19 cellular contexts compared by ENCODE assay signal in genomic region chr12:132057691-132058090, GRCh38.
"Had no signal": no experiment of that assay in that cellular context is flagged by ENCODE, and none has a peak within 500 bp of the region (broad histone marks: within the 10 kb centered on the region; RNA-seq: fewer than 3 reads in every experiment).

No MANE protein-coding gene starts in this region.

- H3K27me3 ChIP-seq: ascending aorta, colonic mucosa, upper lobe of left lung had no signal

- DNase-seq: activated CD4-positive, alpha-beta T cell treated with anti-CD3 and anti-CD28 coated beads for 1 hour; activated CD4-positive, alpha-beta T cell treated with anti-CD3 and anti-CD28 coated beads, Interleukin-2, amount 50 U/mL, for 4 hours; activated gamma-delta T cell; activated T-cell treated with anti-CD3 and anti-CD28 coated beads, Interleukin-2, amount 50 U/mL, for 48 hours; colonic mucosa; erythroblast; head of caudate nucleus; lower lobe of right lung; retina; stimulated activated CD4-positive, alpha-beta T cell treated with anti-CD3 and anti-CD28 coated beads, Interleukin-1b, Interleukin-23, amount 100 ng/mL, for 48 hours; stimulated activated CD8-positive, alpha-beta memory T cell treated with anti-CD3 and anti-CD28 coated beads, Interleukin-4, amount 100 ng/mL, for 48 hours; stimulated activated naive CD8-positive, alpha-beta T cell treated with anti-CD3 and anti-CD28 coated beads, Interleukin-15, amount 100 ng/mL, for 72 hours; T-helper 17 cell; upper lobe of left lung had no signal

- H3K36me3 ChIP-seq: colonic mucosa had no signal

- H3K9me3 Mint-ChIP-seq: activated naive CD4-positive, alpha-beta T cell treated with anti-CD3 and anti-CD28 coated beads, Interleukin-2, amount 50 U/mL, for 24 hours; central memory CD8-positive, alpha-beta T cell; nephron; stimulated activated naive CD8-positive, alpha-beta T cell treated with anti-CD3 and anti-CD28 coated beads, Interleukin-15, amount 100 ng/mL, for 72 hours had no signal

- H3K4me1 ChIP-seq: ascending aorta, colonic mucosa, lower lobe of right lung, upper lobe of left lung had no signal

- H3K4me1 Mint-ChIP-seq: activated naive CD4-positive, alpha-beta T cell treated with anti-CD3 and anti-CD28 coated beads, Interleukin-2, amount 50 U/mL, for 24 hours; central memory CD8-positive, alpha-beta T cell; nephron had no signal

- H3K4me3 ChIP-seq: ascending aorta, colonic mucosa, lower lobe of right lung, upper lobe of left lung had no signal

- H3K27ac Mint-ChIP-seq: activated naive CD4-positive, alpha-beta T cell treated with anti-CD3 and anti-CD28 coated beads, Interleukin-2, amount 50 U/mL, for 24 hours; nephron; stimulated activated naive CD8-positive, alpha-beta T cell treated with anti-CD3 and anti-CD28 coated beads, Interleukin-15, amount 100 ng/mL, for 72 hours had no signal

- ATAC-seq: lower lobe of right lung; stimulated activated naive CD8-positive, alpha-beta T cell treated with anti-CD3 and anti-CD28 coated beads, Interleukin-15, amount 100 ng/mL, for 72 hours; T-helper 17 cell had no signal

- H3K4me3 Mint-ChIP-seq: activated naive CD4-positive, alpha-beta T cell treated with anti-CD3 and anti-CD28 coated beads, Interleukin-2, amount 50 U/mL, for 24 hours; central memory CD8-positive, alpha-beta T cell; nephron; stimulated activated naive CD8-positive, alpha-beta T cell treated with anti-CD3 and anti-CD28 coated beads, Interleukin-15, amount 100 ng/mL, for 72 hours; T-helper 17 cell had no signal

- H3K27me3 Mint-ChIP-seq: activated naive CD4-positive, alpha-beta T cell treated with anti-CD3 and anti-CD28 coated beads, Interleukin-2, amount 50 U/mL, for 24 hours; central memory CD8-positive, alpha-beta T cell; stimulated activated naive CD8-positive, alpha-beta T cell treated with anti-CD3 and anti-CD28 coated beads, Interleukin-15, amount 100 ng/mL, for 72 hours; T-helper 17 cell had no signal

- H3K27ac ChIP-seq: ascending aorta, colonic mucosa, lower lobe of right lung, upper lobe of left lung, VCaP had no signal
